14 cellular contexts compared by ENCODE assay signal in genomic region chr6:84645563-84646266, GRCh38.
DNase-seq lines count a peak whose midpoint lies in the region; ATAC-seq, FAIRE-seq and TF ChIP-seq lines count a peak whose summit lies in the region.
"Had no signal": no experiment of that assay in that cellular context is flagged by ENCODE, and none has a peak within 500 bp of the region (broad histone marks: within the 10 kb centered on the region; RNA-seq: fewer than 3 reads in every experiment).

No MANE protein-coding gene starts in this region.

- H3K9me3 Mint-ChIP-seq in CD14-positive monocyte: peaks cover 0 to 3% (median 0%) of the 10 kb centered on the region in 7 donors
- no peaks in the 10 kb centered on the region for H3K9me3 Mint-ChIP-seq in T-helper 2 cell treated with Interferon-gamma antibody and Interleukin-4, amounts not matched to agents 5 μg/mL and 100 μg/mL, for 36 hours

- H3K4me3 ChIP-seq in AG10803 (ENCODE audit: low read length): no peak overlapping the region
- H3K4me3 ChIP-seq: K562 had no signal

- peak; percentile 73 for DNase-seq in AG10803 (ENCODE audit: low read depth)
- DNase-seq in LHCN-M2 (ENCODE audit: low read depth): peak; percentile 80
- peak; percentile 41 for DNase-seq in astrocyte of the hippocampus (ENCODE audit: low read depth, low spot score)
- DNase-seq in iris pigment epithelial cell (ENCODE audit: low read depth): peak; percentile 77
- no peak for DNase-seq in CD14-positive monocyte (ENCODE audit: low spot score)
- DNase-seq in T-helper 2 cell treated with Interferon-gamma antibody and Interleukin-4, amounts not matched to agents 5 μg/mL and 100 μg/mL, for 36 hours (ENCODE audit: low spot score): no peak
- DNase-seq in GM12892 (ENCODE audit: insufficient read length): no peak
- DNase-seq: cerebellar nuclear complex; mesendoderm; NCI-H146; stimulated activated naive CD8-positive, alpha-beta T cell treated with anti-CD3 and anti-CD28 coated beads, Interleukin-15, amount 100 ng/mL, for 72 hours had no signal

- TF ChIP-seq CTCF in AG10803 (conservative IDR thresholded peaks at IDR 0.05; ENCODE audit: low read length): no peak
- TF ChIP-seq CTCF in CD14-positive monocyte (IDR thresholded peaks at IDR 0.05): no peak

- intact Hi-C loops in CD14-positive monocyte (cut with micrococcal nuclease): no loop called here

- no peaks in the 10 kb centered on the region for H3K36me3 Mint-ChIP-seq in CD14-positive monocyte
- no peaks in the 10 kb centered on the region for H3K36me3 Mint-ChIP-seq in T-helper 2 cell treated with Interferon-gamma antibody and Interleukin-4, amounts not matched to agents 5 μg/mL and 100 μg/mL, for 36 hours (ENCODE audit: low read depth)
- H3K36me3 Mint-ChIP-seq: activated naive CD4-positive, alpha-beta T cell treated with anti-CD3 and anti-CD28 coated beads, Interleukin-2, amount 50 U/mL, for 72 hours had no signal

- ATAC-seq in HG02610 (IDR thresholded peaks at IDR 0.05; ENCODE audit: unreplicated experiment): no peak
- ATAC-seq: activated naive CD4-positive, alpha-beta T cell treated with anti-CD3 and anti-CD28 coated beads, Interleukin-2, amount 50 U/mL, for 72 hours; K562; stimulated activated naive CD8-positive, alpha-beta T cell treated with anti-CD3 and anti-CD28 coated beads, Interleukin-15, amount 100 ng/mL, for 72 hours had no signal

- FAIRE-seq in GM12892 (lab: Jason Lieb, UNC): no peak
- FAIRE-seq: K562 had no signal

- no peak overlapping the region for H3K4me3 Mint-ChIP-seq in CD14-positive monocyte
- H3K4me3 Mint-ChIP-seq in T-helper 2 cell treated with Interferon-gamma antibody and Interleukin-4, amounts not matched to agents 5 μg/mL and 100 μg/mL, for 36 hours: no peak overlapping the region
- H3K4me3 Mint-ChIP-seq: stimulated activated naive CD8-positive, alpha-beta T cell treated with anti-CD3 and anti-CD28 coated beads, Interleukin-15, amount 100 ng/mL, for 72 hours had no signal

- peaks cover 11% of the 10 kb centered on the region for H3K4me1 Mint-ChIP-seq in CD14-positive monocyte
- no peaks in the 10 kb centered on the region for H3K4me1 Mint-ChIP-seq in T-helper 2 cell treated with Interferon-gamma antibody and Interleukin-4, amounts not matched to agents 5 μg/mL and 100 μg/mL, for 36 hours (ENCODE audit: low read depth)
- H3K4me1 Mint-ChIP-seq: stimulated activated naive CD8-positive, alpha-beta T cell treated with anti-CD3 and anti-CD28 coated beads, Interleukin-15, amount 100 ng/mL, for 72 hours had no signal

- TF ChIP-seq POLR2A in GM12892 (IDR thresholded peaks at IDR 0.05; ENCODE audit: low read depth, low read length): no peak

- no peaks in the 10 kb centered on the region for H3K27me3 Mint-ChIP-seq in CD14-positive monocyte (ENCODE audit: low read depth in 3 of 3)
- H3K27me3 Mint-ChIP-seq in T-helper 2 cell treated with Interferon-gamma antibody and Interleukin-4, amounts not matched to agents 5 μg/mL and 100 μg/mL, for 36 hours (ENCODE audit: low read depth): no peaks in the 10 kb centered on the region
- H3K27me3 Mint-ChIP-seq: stimulated activated naive CD8-positive, alpha-beta T cell treated with anti-CD3 and anti-CD28 coated beads, Interleukin-15, amount 100 ng/mL, for 72 hours had no signal

- no peak overlapping the region for H3K27ac Mint-ChIP-seq in CD14-positive monocyte
- no peak overlapping the region for H3K27ac Mint-ChIP-seq in T-helper 2 cell treated with Interferon-gamma antibody and Interleukin-4, amounts not matched to agents 5 μg/mL and 100 μg/mL, for 36 hours
- H3K27ac Mint-ChIP-seq: activated naive CD4-positive, alpha-beta T cell treated with anti-CD3 and anti-CD28 coated beads, Interleukin-2, amount 50 U/mL, for 72 hours; stimulated activated naive CD8-positive, alpha-beta T cell treated with anti-CD3 and anti-CD28 coated beads, Interleukin-15, amount 100 ng/mL, for 72 hours had no signal

Comparison
In these comparisons a context has a peak if more than half of its experiments do, and no peak if none do; other contexts are left out.
1. DNase-seq: peak in AG10803 (single experiment), LHCN-M2 (single experiment), astrocyte of the hippocampus (single experiment) and iris pigment epithelial cell (single experiment); none in CD14-positive monocyte (single experiment), T-helper 2 cell treated with Interferon-gamma antibody and Interleukin-4, amounts not matched to agents 5 μg/mL and 100 μg/mL, for 36 hours (single experiment) and GM12892 (single experiment).